ENCODE assay signal across 1 cellular context in the genomic region with DNA sequence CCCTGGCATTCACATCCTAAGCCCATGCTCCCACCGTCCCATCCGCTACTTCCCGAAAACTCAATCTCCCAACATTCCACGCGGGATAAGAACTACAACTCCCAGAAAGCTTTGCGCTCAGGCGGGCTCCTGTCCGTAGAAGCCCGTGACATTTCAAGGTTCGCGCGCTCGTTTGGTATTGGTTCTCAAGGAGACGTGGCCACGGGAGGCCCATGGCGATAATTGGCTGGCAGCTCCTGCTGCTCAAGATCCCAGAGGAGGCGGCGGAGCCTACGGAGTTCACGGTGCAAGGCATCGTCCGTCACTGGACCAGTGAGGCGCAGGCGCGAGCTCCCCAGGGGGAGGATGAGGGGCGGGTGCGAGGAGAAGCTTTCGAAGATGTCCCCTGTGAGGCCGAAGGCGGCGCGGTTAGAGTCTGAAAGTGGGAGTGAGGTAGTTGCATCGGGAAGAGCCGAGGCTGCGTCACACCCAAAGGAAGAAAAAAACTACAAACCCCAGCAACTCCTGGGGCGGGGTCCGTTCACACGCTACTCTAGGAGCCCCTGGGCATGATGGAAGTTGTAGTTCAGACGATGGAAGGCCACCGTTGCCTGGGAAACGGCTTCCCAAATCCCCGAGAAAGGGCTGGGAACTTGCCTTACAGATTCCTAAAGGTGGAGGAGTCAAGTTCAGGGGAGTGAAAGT.
TF ChIP-seq lines count a peak whose summit lies in the region.

No MANE protein-coding gene starts in this region.

TF ChIP-seq in HepG2, 621 proteins besides CTCF, POLR2A, EP300 and RAD21 (continued from another document and continues in another):
- TF ChIP-seq ELF1 (CRISPR knock-in tag; IDR thresholded peaks at IDR 0.05) = peak; percentile 82
- TF ChIP-seq SNRNP70 (IDR thresholded peaks at IDR 0.05; ENCODE audit: low read depth, low read length) = no peak
- TF ChIP-seq SMARCC2 (IDR thresholded peaks at IDR 0.05) = no peak
- TF ChIP-seq TCF7 (IDR thresholded peaks at IDR 0.05; ENCODE audit: low read depth) = no peak
- TF ChIP-seq U2AF2 (IDR thresholded peaks at IDR 0.05; ENCODE audit: low read depth, low read length) = no peak
- TF ChIP-seq, protein P1, sequence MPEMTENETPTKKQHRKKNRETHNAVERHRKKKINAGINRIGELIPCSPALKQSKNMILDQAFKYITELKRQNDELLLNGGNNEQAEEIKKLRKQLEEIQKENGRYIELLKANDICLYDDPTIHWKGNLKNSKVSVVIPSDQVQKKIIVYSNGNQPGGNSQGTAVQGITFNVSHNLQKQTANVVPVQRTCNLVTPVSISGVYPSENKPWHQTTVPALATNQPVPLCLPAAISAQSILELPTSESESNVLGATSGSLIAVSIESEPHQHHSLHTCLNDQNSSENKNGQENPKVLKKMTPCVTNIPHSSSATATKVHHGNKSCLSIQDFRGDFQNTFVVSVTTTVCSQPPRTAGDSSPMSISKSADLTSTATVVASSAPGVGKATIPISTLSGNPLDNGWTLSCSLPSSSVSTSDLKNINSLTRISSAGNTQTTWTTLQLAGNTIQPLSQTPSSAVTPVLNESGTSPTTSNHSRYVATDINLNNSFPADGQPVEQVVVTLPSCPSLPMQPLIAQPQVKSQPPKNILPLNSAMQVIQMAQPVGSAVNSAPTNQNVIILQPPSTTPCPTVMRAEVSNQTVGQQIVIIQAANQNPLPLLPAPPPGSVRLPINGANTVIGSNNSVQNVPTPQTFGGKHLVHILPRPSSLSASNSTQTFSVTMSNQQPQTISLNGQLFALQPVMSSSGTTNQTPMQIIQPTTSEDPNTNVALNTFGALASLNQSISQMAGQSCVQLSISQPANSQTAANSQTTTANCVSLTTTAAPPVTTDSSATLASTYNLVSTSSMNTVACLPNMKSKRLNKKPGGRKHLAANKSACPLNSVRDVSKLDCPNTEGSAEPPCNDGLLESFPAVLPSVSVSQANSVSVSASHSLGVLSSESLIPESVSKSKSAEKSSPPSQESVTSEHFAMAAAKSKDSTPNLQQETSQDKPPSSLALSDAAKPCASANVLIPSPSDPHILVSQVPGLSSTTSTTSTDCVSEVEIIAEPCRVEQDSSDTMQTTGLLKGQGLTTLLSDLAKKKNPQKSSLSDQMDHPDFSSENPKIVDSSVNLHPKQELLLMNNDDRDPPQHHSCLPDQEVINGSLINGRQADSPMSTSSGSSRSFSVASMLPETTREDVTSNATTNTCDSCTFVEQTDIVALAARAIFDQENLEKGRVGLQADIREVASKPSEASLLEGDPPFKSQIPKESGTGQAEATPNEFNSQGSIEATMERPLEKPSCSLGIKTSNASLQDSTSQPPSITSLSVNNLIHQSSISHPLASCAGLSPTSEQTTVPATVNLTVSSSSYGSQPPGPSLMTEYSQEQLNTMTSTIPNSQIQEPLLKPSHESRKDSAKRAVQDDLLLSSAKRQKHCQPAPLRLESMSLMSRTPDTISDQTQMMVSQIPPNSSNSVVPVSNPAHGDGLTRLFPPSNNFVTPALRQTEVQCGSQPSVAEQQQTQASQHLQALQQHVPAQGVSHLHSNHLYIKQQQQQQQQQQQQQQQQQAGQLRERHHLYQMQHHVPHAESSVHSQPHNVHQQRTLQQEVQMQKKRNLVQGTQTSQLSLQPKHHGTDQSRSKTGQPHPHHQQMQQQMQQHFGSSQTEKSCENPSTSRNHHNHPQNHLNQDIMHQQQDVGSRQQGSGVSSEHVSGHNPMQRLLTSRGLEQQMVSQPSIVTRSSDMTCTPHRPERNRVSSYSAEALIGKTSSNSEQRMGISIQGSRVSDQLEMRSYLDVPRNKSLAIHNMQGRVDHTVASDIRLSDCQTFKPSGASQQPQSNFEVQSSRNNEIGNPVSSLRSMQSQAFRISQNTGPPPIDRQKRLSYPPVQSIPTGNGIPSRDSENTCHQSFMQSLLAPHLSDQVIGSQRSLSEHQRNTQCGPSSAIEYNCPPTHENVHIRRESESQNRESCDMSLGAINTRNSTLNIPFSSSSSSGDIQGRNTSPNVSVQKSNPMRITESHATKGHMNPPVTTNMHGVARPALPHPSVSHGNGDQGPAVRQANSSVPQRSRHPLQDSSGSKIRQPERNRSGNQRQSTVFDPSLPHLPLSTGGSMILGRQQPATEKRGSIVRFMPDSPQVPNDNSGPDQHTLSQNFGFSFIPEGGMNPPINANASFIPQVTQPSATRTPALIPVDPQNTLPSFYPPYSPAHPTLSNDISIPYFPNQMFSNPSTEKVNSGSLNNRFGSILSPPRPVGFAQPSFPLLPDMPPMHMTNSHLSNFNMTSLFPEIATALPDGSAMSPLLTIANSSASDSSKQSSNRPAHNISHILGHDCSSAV (CRISPR knock-in tag; IDR thresholded peaks at IDR 0.05; ENCODE audit: borderline replicate concordance) = no peak
- no peak for TF ChIP-seq ZNF772 (CRISPR knock-in tag; IDR thresholded peaks at IDR 0.05)
- 0 out of 2 replicates have a peak, but pooled peaks have one; percentile 28 for TF ChIP-seq RBFOX2 (IDR thresholded peaks at IDR 0.05; ENCODE audit: low read depth, low read length)
- TF ChIP-seq ZNF530 (CRISPR knock-in tag; IDR thresholded peaks at IDR 0.05; ENCODE audit: low read depth) = no peak
- 0 out of 2 replicates have a peak, but pooled peaks have one; percentile 6 for TF ChIP-seq ZNF709 (CRISPR knock-in tag; IDR thresholded peaks at IDR 0.05)
- TF ChIP-seq, protein P2, sequence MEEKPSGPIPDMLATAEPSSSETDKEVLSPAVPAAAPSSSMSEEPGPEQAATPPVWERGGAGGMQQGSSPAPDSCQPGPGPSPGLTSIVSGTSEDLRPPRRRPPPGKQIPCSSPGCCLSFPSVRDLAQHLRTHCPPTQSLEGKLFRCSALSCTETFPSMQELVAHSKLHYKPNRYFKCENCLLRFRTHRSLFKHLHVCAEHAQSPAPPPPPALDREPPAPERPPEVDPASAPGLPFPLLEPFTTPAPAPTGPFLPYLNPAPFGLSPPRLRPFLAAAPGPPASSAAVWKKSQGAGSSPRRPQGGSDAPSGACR (CRISPR knock-in tag; IDR thresholded peaks at IDR 0.05) = no peak
- no peak for TF ChIP-seq TOPORS (CRISPR knock-in tag; IDR thresholded peaks at IDR 0.05)
- TF ChIP-seq ADNP (CRISPR knock-in tag; IDR thresholded peaks at IDR 0.05) = no peak
- TF ChIP-seq PHF21A (CRISPR knock-in tag; IDR thresholded peaks at IDR 0.05) = peak; percentile 17; the same call in 1 of the 2 replicates
- TF ChIP-seq AGO1 (IDR thresholded peaks at IDR 0.05; ENCODE audit: low read depth, low read length, poor library complexity, severe bottlenecking) = no peak
- TF ChIP-seq ZNF446 (CRISPR knock-in tag; IDR thresholded peaks at IDR 0.05) = no peak
- TF ChIP-seq SMAD3 (CRISPR knock-in tag; IDR thresholded peaks at IDR 0.05) = 0 out of 2 replicates have a peak, but pooled peaks have one; percentile 37
- TF ChIP-seq, protein P3, sequence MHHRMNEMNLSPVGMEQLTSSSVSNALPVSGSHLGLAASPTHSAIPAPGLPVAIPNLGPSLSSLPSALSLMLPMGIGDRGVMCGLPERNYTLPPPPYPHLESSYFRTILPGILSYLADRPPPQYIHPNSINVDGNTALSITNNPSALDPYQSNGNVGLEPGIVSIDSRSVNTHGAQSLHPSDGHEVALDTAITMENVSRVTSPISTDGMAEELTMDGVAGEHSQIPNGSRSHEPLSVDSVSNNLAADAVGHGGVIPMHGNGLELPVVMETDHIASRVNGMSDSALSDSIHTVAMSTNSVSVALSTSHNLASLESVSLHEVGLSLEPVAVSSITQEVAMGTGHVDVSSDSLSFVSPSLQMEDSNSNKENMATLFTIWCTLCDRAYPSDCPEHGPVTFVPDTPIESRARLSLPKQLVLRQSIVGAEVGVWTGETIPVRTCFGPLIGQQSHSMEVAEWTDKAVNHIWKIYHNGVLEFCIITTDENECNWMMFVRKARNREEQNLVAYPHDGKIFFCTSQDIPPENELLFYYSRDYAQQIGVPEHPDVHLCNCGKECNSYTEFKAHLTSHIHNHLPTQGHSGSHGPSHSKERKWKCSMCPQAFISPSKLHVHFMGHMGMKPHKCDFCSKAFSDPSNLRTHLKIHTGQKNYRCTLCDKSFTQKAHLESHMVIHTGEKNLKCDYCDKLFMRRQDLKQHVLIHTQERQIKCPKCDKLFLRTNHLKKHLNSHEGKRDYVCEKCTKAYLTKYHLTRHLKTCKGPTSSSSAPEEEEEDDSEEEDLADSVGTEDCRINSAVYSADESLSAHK (CRISPR knock-in tag; IDR thresholded peaks at IDR 0.05; ENCODE audit: borderline replicate concordance) = no peak
- no peak for TF ChIP-seq ZNF850 (CRISPR knock-in tag; conservative IDR thresholded peaks at IDR 0.05)
- TF ChIP-seq, protein P4, sequence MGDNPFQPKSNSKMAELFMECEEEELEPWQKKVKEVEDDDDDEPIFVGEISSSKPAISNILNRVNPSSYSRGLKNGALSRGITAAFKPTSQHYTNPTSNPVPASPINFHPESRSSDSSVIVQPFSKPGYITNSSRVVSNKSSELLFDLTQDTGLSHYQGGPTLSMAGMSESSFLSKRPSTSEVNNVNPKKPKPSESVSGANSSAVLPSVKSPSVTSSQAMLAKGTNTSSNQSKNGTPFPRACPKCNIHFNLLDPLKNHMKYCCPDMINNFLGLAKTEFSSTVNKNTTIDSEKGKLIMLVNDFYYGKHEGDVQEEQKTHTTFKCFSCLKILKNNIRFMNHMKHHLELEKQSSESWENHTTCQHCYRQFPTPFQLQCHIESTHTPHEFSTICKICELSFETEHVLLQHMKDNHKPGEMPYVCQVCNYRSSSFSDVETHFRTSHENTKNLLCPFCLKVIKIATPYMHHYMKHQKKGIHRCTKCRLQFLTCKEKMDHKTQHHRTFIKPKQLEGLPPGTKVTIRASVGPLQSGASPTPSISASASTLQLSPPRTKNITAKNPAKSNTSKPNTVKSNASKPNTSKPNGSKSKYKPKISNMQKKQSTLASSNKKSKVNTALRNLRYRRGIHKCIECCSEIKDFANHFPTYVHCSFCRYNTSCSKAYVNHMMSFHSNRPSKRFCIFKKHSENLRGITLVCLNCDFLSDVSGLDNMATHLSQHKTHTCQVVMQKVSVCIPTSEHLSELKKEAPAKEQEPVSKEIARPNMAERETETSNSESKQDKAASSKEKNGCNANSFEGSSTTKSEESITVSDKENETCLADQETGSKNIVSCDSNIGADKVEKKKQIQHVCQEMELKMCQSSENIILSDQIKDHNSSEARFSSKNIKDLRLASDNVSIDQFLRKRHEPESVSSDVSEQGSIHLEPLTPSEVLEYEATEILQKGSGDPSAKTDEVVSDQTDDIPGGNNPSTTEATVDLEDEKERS (CRISPR knock-in tag; IDR thresholded peaks at IDR 0.05) = no peak
- no peak for TF ChIP-seq ZNF879 (CRISPR knock-in tag; IDR thresholded peaks at IDR 0.05)
- TF ChIP-seq, protein P5, sequence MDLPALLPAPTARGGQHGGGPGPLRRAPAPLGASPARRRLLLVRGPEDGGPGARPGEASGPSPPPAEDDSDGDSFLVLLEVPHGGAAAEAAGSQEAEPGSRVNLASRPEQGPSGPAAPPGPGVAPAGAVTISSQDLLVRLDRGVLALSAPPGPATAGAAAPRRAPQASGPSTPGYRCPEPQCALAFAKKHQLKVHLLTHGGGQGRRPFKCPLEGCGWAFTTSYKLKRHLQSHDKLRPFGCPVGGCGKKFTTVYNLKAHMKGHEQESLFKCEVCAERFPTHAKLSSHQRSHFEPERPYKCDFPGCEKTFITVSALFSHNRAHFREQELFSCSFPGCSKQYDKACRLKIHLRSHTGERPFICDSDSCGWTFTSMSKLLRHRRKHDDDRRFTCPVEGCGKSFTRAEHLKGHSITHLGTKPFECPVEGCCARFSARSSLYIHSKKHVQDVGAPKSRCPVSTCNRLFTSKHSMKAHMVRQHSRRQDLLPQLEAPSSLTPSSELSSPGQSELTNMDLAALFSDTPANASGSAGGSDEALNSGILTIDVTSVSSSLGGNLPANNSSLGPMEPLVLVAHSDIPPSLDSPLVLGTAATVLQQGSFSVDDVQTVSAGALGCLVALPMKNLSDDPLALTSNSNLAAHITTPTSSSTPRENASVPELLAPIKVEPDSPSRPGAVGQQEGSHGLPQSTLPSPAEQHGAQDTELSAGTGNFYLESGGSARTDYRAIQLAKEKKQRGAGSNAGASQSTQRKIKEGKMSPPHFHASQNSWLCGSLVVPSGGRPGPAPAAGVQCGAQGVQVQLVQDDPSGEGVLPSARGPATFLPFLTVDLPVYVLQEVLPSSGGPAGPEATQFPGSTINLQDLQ (CRISPR knock-in tag; IDR thresholded peaks at IDR 0.05) = no peak
- TF ChIP-seq, protein P6, sequence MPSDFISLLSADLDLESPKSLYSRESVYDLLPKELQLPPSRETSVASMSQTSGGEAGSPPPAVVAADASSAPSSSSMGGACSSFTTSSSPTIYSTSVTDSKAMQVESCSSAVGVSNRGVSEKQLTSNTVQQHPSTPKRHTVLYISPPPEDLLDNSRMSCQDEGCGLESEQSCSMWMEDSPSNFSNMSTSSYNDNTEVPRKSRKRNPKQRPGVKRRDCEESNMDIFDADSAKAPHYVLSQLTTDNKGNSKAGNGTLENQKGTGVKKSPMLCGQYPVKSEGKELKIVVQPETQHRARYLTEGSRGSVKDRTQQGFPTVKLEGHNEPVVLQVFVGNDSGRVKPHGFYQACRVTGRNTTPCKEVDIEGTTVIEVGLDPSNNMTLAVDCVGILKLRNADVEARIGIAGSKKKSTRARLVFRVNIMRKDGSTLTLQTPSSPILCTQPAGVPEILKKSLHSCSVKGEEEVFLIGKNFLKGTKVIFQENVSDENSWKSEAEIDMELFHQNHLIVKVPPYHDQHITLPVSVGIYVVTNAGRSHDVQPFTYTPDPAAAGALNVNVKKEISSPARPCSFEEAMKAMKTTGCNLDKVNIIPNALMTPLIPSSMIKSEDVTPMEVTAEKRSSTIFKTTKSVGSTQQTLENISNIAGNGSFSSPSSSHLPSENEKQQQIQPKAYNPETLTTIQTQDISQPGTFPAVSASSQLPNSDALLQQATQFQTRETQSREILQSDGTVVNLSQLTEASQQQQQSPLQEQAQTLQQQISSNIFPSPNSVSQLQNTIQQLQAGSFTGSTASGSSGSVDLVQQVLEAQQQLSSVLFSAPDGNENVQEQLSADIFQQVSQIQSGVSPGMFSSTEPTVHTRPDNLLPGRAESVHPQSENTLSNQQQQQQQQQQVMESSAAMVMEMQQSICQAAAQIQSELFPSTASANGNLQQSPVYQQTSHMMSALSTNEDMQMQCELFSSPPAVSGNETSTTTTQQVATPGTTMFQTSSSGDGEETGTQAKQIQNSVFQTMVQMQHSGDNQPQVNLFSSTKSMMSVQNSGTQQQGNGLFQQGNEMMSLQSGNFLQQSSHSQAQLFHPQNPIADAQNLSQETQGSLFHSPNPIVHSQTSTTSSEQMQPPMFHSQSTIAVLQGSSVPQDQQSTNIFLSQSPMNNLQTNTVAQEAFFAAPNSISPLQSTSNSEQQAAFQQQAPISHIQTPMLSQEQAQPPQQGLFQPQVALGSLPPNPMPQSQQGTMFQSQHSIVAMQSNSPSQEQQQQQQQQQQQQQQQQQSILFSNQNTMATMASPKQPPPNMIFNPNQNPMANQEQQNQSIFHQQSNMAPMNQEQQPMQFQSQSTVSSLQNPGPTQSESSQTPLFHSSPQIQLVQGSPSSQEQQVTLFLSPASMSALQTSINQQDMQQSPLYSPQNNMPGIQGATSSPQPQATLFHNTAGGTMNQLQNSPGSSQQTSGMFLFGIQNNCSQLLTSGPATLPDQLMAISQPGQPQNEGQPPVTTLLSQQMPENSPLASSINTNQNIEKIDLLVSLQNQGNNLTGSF (CRISPR knock-in tag; IDR thresholded peaks at IDR 0.05) = no peak
- TF ChIP-seq, protein P7, sequence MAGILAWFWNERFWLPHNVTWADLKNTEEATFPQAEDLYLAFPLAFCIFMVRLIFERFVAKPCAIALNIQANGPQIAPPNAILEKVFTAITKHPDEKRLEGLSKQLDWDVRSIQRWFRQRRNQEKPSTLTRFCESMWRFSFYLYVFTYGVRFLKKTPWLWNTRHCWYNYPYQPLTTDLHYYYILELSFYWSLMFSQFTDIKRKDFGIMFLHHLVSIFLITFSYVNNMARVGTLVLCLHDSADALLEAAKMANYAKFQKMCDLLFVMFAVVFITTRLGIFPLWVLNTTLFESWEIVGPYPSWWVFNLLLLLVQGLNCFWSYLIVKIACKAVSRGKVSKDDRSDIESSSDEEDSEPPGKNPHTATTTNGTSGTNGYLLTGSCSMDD (CRISPR knock-in tag; IDR thresholded peaks at IDR 0.05) = no peak
- no peak for TF ChIP-seq NFE2L2 (IDR thresholded peaks at IDR 0.05; ENCODE audit: low read length)
- TF ChIP-seq ARHGAP35 (CRISPR knock-in tag; IDR thresholded peaks at IDR 0.05; ENCODE audit: borderline replicate concordance) = peak; percentile 31; the same call in 1 of the 2 replicates
- TF ChIP-seq KDM5B (CRISPR knock-in tag; IDR thresholded peaks at IDR 0.05; ENCODE audit: borderline replicate concordance) = no peak
